8 cellular contexts compared by ENCODE assay signal in the genomic region with DNA sequence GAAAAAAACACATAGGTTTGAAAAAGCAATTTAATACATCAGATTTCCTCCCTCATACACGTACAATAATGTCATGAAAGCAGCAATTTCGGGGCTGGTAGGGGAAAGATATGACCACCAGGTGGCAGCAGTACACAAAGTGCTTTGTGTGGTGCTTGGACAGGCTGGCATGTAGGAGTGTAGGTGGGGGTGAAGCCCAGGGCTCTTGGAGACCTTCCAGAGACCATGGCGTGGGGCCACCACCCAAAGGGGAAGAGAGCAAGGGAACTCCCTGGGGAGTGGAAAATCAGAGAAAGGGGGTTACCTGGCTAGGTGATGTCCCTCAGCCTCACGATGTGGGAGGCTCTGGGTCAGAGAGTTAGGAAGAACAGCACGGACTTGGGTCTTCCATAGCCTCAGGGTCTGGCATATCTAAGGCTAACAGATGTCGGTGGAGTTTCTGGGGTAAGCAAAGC. TPM values are rescaled to one million over a fixed set of nuclear protein-coding genes. Genes with fewer than 3 reads are reported as not detected.
DNase-seq lines count a peak whose midpoint lies in the region; TF ChIP-seq lines count a peak whose summit lies in the region.

No MANE protein-coding gene starts in this region.

- no peaks in the 10 kb centered on the region for H3K36me3 ChIP-seq in uterus

- H3K4me1 Mint-ChIP-seq in activated T-helper 1 cell treated with anti-CD3 and anti-CD28 coated beads, Interleukin-12 subunit alpha, Interleukin-12 subunit beta, Interleukin-2, Interleukin-4 antibody, amounts not matched to agents 30 ng/mL and 10 ng/mL and 1 ng/mL, durations not matched to agents 14 hours and 24 hours and 36 hours (ENCODE audit: low read depth) = peaks cover 40% of the 10 kb centered on the region
- peaks cover 8% of the 10 kb centered on the region for H3K4me1 Mint-ChIP-seq in osteocyte (ENCODE audit: unreplicated experiment)

- peak; percentile 85 for DNase-seq in GM03348 (ENCODE audit: low spot score)
- peak; percentile 58 for DNase-seq in H4 (ENCODE audit: low spot score)
- peak; percentile 52 for DNase-seq in LoVo (ENCODE audit: low spot score)
- DNase-seq in RWPE1 (ENCODE audit: low spot score) = peak; percentile 70
- DNase-seq in activated T-helper 1 cell treated with anti-CD3 and anti-CD28 coated beads, Interleukin-12 subunit alpha, Interleukin-12 subunit beta, Interleukin-2, Interleukin-4 antibody, amounts not matched to agents 30 ng/mL and 10 ng/mL and 1 ng/mL, durations not matched to agents 14 hours and 24 hours and 36 hours (ENCODE audit: low spot score) = peak; percentile 61
- peak; percentile 61 to 90 for DNase-seq in foreskin fibroblast
- DNase-seq in osteocyte (ENCODE audit: extremely low spot score, unreplicated experiment) = peak; percentile 88
- DNase-seq in uterus = peak; percentile 75 to 79

- POLR2A ChIA-PET in RWPE1 (lab: Yijun Ruan, JAX; ENCODE audit: low non-redundant PET) = no interaction called here

- no peak overlapping the region for H3K4me3 ChIP-seq in foreskin fibroblast (ENCODE audit: low read depth in 1 of 2, low read length in 2 of 2)
- H3K4me3 ChIP-seq in uterus = no peak overlapping the region

- H3K27me3 Mint-ChIP-seq in activated T-helper 1 cell treated with anti-CD3 and anti-CD28 coated beads, Interleukin-12 subunit alpha, Interleukin-12 subunit beta, Interleukin-2, Interleukin-4 antibody, amounts not matched to agents 30 ng/mL and 10 ng/mL and 1 ng/mL, durations not matched to agents 14 hours and 24 hours and 36 hours (ENCODE audit: insufficient read depth) = peaks cover 13% of the 10 kb centered on the region
- H3K27me3 Mint-ChIP-seq in osteocyte (ENCODE audit: unreplicated experiment) = peaks cover 53% of the 10 kb centered on the region

- peaks cover 12% of the 10 kb centered on the region for H3K9me3 Mint-ChIP-seq in activated T-helper 1 cell treated with anti-CD3 and anti-CD28 coated beads, Interleukin-12 subunit alpha, Interleukin-12 subunit beta, Interleukin-2, Interleukin-4 antibody, amounts not matched to agents 30 ng/mL and 10 ng/mL and 1 ng/mL, durations not matched to agents 14 hours and 24 hours and 36 hours
- H3K9me3 Mint-ChIP-seq in osteocyte (ENCODE audit: unreplicated experiment) = peaks cover 15% of the 10 kb centered on the region

- peak overlapping the region; percentile 46 for H3K27ac Mint-ChIP-seq in activated T-helper 1 cell treated with anti-CD3 and anti-CD28 coated beads, Interleukin-12 subunit alpha, Interleukin-12 subunit beta, Interleukin-2, Interleukin-4 antibody, amounts not matched to agents 30 ng/mL and 10 ng/mL and 1 ng/mL, durations not matched to agents 14 hours and 24 hours and 36 hours
- no peak overlapping the region for H3K27ac Mint-ChIP-seq in osteocyte (ENCODE audit: unreplicated experiment)

- TF ChIP-seq POLR2A in uterus (IDR thresholded peaks at IDR 0.05) = no peak

- no peaks in the 10 kb centered on the region for H3K9me3 ChIP-seq in uterus

- peaks cover 1% of the 10 kb centered on the region for H3K36me3 Mint-ChIP-seq in activated T-helper 1 cell treated with anti-CD3 and anti-CD28 coated beads, Interleukin-12 subunit alpha, Interleukin-12 subunit beta, Interleukin-2, Interleukin-4 antibody, amounts not matched to agents 30 ng/mL and 10 ng/mL and 1 ng/mL, durations not matched to agents 14 hours and 24 hours and 36 hours (ENCODE audit: low read depth)
- H3K36me3 Mint-ChIP-seq in osteocyte (ENCODE audit: unreplicated experiment) = no peaks in the 10 kb centered on the region

- H3K27me3 ChIP-seq in uterus = no peaks in the 10 kb centered on the region

- intact Hi-C loops in activated T-helper 1 cell treated with anti-CD3 and anti-CD28 coated beads, Interleukin-12 subunit alpha, Interleukin-12 subunit beta, Interleukin-2, Interleukin-4 antibody, amounts not matched to agents 30 ng/mL and 10 ng/mL and 1 ng/mL, durations not matched to agents 14 hours and 24 hours and 36 hours (cut with micrococcal nuclease) = loop anchor here (1.0 to 5.0 kb wide), 7 partner anchors 12 to 580 kb away; partner anchors contain the start of genes CCNA1, EXOSC8 and RFXAP
- intact Hi-C loops in uterus (cut with DNase I; ENCODE audit: low total_unique reads) = no loop called here

- no peak overlapping the region for H3K27ac ChIP-seq in RWPE1
- H3K27ac ChIP-seq in uterus = no peak overlapping the region

- CTCF ChIA-PET in RWPE1 (lab: Yijun Ruan, JAX) = interaction anchor here (0.6 to 1.0 kb wide), 3 partner anchors 105 to 430 kb away, joined by 4 to 5 read pairs (median 4); no protein-coding TSS in a partner anchor

- TF ChIP-seq CTCF in RWPE1 (conservative IDR thresholded peaks at IDR 0.05; ENCODE audit: low read depth) (peak; percentile 89), foreskin fibroblast (IDR thresholded peaks at IDR 0.05; ENCODE audit: low read depth, low read length) (peak; percentile 92), osteocyte (IDR thresholded peaks at IDR 0.05) (peak; percentile 92), uterus (IDR thresholded peaks at IDR 0.05) (peak; percentile 71 to 88 (median 82))

- peaks cover 0 to 9% of the 10 kb centered on the region in 2 donors for H3K4me1 ChIP-seq in uterus

- H3K4me3 Mint-ChIP-seq in activated T-helper 1 cell treated with anti-CD3 and anti-CD28 coated beads, Interleukin-12 subunit alpha, Interleukin-12 subunit beta, Interleukin-2, Interleukin-4 antibody, amounts not matched to agents 30 ng/mL and 10 ng/mL and 1 ng/mL, durations not matched to agents 14 hours and 24 hours and 36 hours = peak overlapping the region; percentile 15
- no peak overlapping the region for H3K4me3 Mint-ChIP-seq in osteocyte (ENCODE audit: unreplicated experiment)

RNA-seq across cellular contexts. Expression of gene CCNA1, which starts 11.8 kb away (rescaled TPM):
- total RNA-seq in H4 (2014; rRNA removed; shearing (Covaris generic)) = 2.7 and 4.5 TPM in 2 replicates
- 1.5 and 1.6 TPM in 2 replicates for total RNA-seq in activated T-helper 1 cell treated with anti-CD3 and anti-CD28 coated beads, Interleukin-12 subunit alpha, Interleukin-12 subunit beta, Interleukin-2, Interleukin-4 antibody, amounts not matched to agents 30 ng/mL and 10 ng/mL and 1 ng/mL, durations not matched to agents 14 hours and 24 hours and 36 hours
- not detected in 2 replicates for total RNA-seq in osteocyte
- 1 to 10 TPM in 2 of 4 donors, not detected in 2; 1.9 to 2.5 TPM for total RNA-seq in uterus
